ENCODE assay signal across 1 cellular context in the genomic region with DNA sequence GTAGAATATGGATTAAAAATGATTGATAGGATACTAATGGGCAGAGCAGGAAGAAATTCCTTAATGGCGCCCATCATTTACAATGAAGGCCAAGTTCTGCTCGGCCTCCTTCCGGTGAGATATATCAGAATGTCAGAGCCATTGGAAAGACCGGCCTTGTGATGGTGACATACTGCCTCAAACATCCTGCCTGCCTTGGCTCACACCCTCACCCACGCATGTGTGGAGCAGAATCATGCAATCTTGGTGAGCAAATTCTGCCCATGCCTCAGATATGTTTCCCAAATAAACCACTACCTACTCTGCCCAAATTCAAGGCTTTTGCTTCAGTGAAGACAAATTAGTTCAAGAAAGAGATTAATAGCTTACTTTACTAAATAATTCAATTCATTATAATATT.
A peak's percentile ranks its signal among the peaks of the same experiment; 100 is the strongest.
TF ChIP-seq lines count a peak whose summit lies in the region.

No MANE protein-coding gene starts in this region.

TF ChIP-seq in IMR-90, 13 proteins besides CTCF, POLR2A, EP300 and RAD21:
- TF ChIP-seq RCOR1 (IDR thresholded peaks at IDR 0.05; ENCODE audit: insufficient replicate concordance, low read length) (no peak), CEBPB (IDR thresholded peaks at IDR 0.05; ENCODE audit: low read depth, low read length) (peak; percentile 65)
TF ChIP-seq in IMR-90: peak in this region for 1.
